8 cellular contexts compared by ENCODE assay signal in genomic region chr10:75234017-75234682, GRCh38. TPM values are rescaled to one million over a fixed set of nuclear protein-coding genes. Genes with fewer than 3 reads are reported as not detected.
DNase-seq lines count a peak whose midpoint lies in the region; ATAC-seq and TF ChIP-seq lines count a peak whose summit lies in the region.

No MANE protein-coding gene starts in this region.

- H3K27ac ChIP-seq in HUES48 (ENCODE audit: low read depth, low read length) (peak overlapping the region; percentile 84), PC-9 (peak overlapping the region; percentile 86), esophagus squamous epithelium (peak overlapping the region; percentile 97 to 99 (median 98))

- H3K36me3 ChIP-seq in HUES48 (ENCODE audit: control insufficient read depth, insufficient read depth, low read length) (peaks cover 40% of the 10 kb centered on the region), PC-9 (ENCODE audit: low read depth) (peaks cover 25% of the 10 kb centered on the region; the same call in 1 of the 2 replicates), esophagus squamous epithelium (peaks cover 12 to 47% (median 20%) of the 10 kb centered on the region in 3 donors)

- ATAC-seq in GM21381 (IDR thresholded peaks at IDR 0.05; ENCODE audit: unreplicated experiment) = peak; percentile 48
- ATAC-seq in naive B cell (ENCODE audit: low read depth in 2 of 2) = peak; percentile 62 to 70

- peak overlapping the region; percentile 97 for H3K4me2 ChIP-seq in PC-9

- H3K9me3 Mint-ChIP-seq in naive B cell = no peaks in the 10 kb centered on the region

- intact Hi-C loops in PC-9 (cut with micrococcal nuclease; ENCODE audit: unreplicated experiment) (loop anchor here (1.0 to 10.0 kb wide), 6 partner anchors 46 to 1349 kb away; partner anchors contain the start of genes KAT6B and SAMD8), esophagus squamous epithelium (cut with DNase I) (loop anchor here (5.0 to 10.0 kb wide), 2 partner anchors 47 to 109 kb away; no protein-coding TSS in a partner anchor)

- WGBS in esophagus squamous epithelium, 2 donors = 0% methylated on average over 8 to 13 of the region's 48 CpGs

- peak overlapping the region; percentile 77; the same call in 1 of the 2 replicates for H2AFZ ChIP-seq in PC-9

- no peaks in the 10 kb centered on the region for H3K27me3 Mint-ChIP-seq in naive B cell

- H3K4me1 Mint-ChIP-seq in naive B cell = peaks cover 15 to 23% (median 19%) of the 10 kb centered on the region in 3 donors

- H3K9me3 ChIP-seq in HUES48 (ENCODE audit: control insufficient read depth, insufficient read depth, low read length) (no peaks in the 10 kb centered on the region), PC-9 (ENCODE audit: insufficient read depth, low read depth) (no peaks in the 10 kb centered on the region), esophagus squamous epithelium (no peaks in the 10 kb centered on the region)

- CTCF ChIA-PET in PC-9 (lab: Charles Lee) = interaction anchor here (0.6 to 4.0 kb wide), 6 partner anchors 46 to 1001 kb away, joined by 3 to 25 read pairs (median 4); partner anchors contain the start of gene SAMD8

- peak; percentile 49 for DNase-seq in CMK (ENCODE audit: low read depth)
- peak; percentile 82 to 99 for DNase-seq in PC-9
- DNase-seq in activated T-helper 1 cell treated with Interleukin-2 at 50 U/mL for 16 hours (ENCODE audit: low read depth) = peak; percentile 98
- peak; percentile 88 for DNase-seq in esophagus squamous epithelium (lab: John Stamatoyannopoulos, UW)
- DNase-seq in naive B cell = peak; percentile 96
- peak; percentile 92 to 94 for DNase-seq in stimulated activated CD8-positive, alpha-beta memory T cell treated with anti-CD3 and anti-CD28 coated beads, Interleukin-7, amount 100 ng/mL, for 48 hours (ENCODE audit: extremely low read depth in 1 of 2, low read depth in 1 of 2)

- H3K79me2 ChIP-seq in PC-9 (ENCODE audit: low read depth) = peaks cover 52% of the 10 kb centered on the region

- H3K9me2 ChIP-seq in PC-9 (ENCODE audit: insufficient read depth) = no peaks in the 10 kb centered on the region

- H3K9ac ChIP-seq in HUES48 (ENCODE audit: low read depth, low read length) = peak overlapping the region; percentile 68

- peaks cover 56% of the 10 kb centered on the region for H3F3A ChIP-seq in PC-9 (ENCODE audit: insufficient read depth, low read depth)

- BruUV-seq in PC-9 (replicated peaks; lab: Mats Ljungman, UMichigan) = no TSS peak

- peaks cover 12% of the 10 kb centered on the region; the same call in 1 of the 2 replicates for H4K20me1 ChIP-seq in PC-9 (ENCODE audit: insufficient read depth)

- POLR2A ChIA-PET in PC-9 (lab: Charles Lee; ENCODE audit: unreplicated experiment) = interaction anchor here (0.6 to 1.3 kb wide), 6 partner anchors 9 to 996 kb away, joined by 3 to 16 read pairs (median 4); no protein-coding TSS in a partner anchor

- H3K36me3 Mint-ChIP-seq in naive B cell = peaks cover 0 to 10% of the 10 kb centered on the region in 2 donors

- H3K27me3 ChIP-seq in HUES48 (ENCODE audit: control insufficient read depth, insufficient read depth, low read length) = no peaks in the 10 kb centered on the region
- no peaks in the 10 kb centered on the region for H3K27me3 ChIP-seq in PC-9 (ENCODE audit: insufficient read depth, low read depth)
- no peaks in the 10 kb centered on the region for H3K27me3 ChIP-seq in esophagus squamous epithelium

- H3K4me3 Mint-ChIP-seq in naive B cell = peak overlapping the region; percentile 80 to 92 (median 84)

- H3K4me3 ChIP-seq in HUES48 (ENCODE audit: low read depth, low read length) = peak overlapping the region; percentile 67
- H3K4me3 ChIP-seq in PC-9 = peak overlapping the region; percentile 80
- H3K4me3 ChIP-seq in esophagus squamous epithelium = peak overlapping the region; percentile 61 to 82 (median 66)

- peak overlapping the region; percentile 61 to 92 (median 80) for H3K27ac Mint-ChIP-seq in naive B cell

- TF ChIP-seq CTCF in PC-9 (conservative IDR thresholded peaks at IDR 0.05) (no peak), esophagus squamous epithelium (IDR thresholded peaks at IDR 0.05) (no peak)

- H3K4me1 ChIP-seq in HUES48 (ENCODE audit: control insufficient read depth, insufficient read depth, low read length) = peaks cover 5% of the 10 kb centered on the region; the same call in 1 of the 2 replicates
- H3K4me1 ChIP-seq in PC-9 (replicated peaks; ENCODE audit: insufficient read depth) = peaks cover 33% of the 10 kb centered on the region
- H3K4me1 ChIP-seq in esophagus squamous epithelium = peaks cover 21 to 75% (median 21%) of the 10 kb centered on the region in 3 donors

- peak in 3 of 4 donors; percentile 46 to 75 (median 63) for TF ChIP-seq POLR2A in esophagus squamous epithelium (IDR thresholded peaks at IDR 0.05)

RNA-seq across cellular contexts. Expression of gene COMTD1, which starts 1.6 kb away (rescaled TPM):
- 20.5 and 25.1 TPM in 2 replicates for total RNA-seq in PC-9 (2021)
- total RNA-seq in esophagus squamous epithelium = 100 to 1,000 TPM in 3 of 4 donors, 10 to 100 TPM in 1; 87.8 to 139 (median 111) TPM
- polyA plus RNA-seq in naive B cell (ENCODE audit: low read depth in 6 of 6) = 1 to 10 TPM; 3.1 to 7.0 (median 6.0) TPM

RNA-seq across cellular contexts. Expression of gene VDAC2, which starts 23.6 kb away (rescaled TPM):
- total RNA-seq in PC-9 (2021) (241 and 243 TPM in 2 replicates), esophagus squamous epithelium (100 to 1,000 TPM; 219 to 319 (median 285) TPM)
- 100 to 1,000 TPM; 137 to 212 (median 151) TPM for polyA plus RNA-seq in naive B cell (ENCODE audit: low read depth in 6 of 6)

Comparison
In these comparisons a context has a peak if more than half of its experiments do, and no peak if none do; other contexts are left out.
1. Peak in every context shown above with its lines: DNase-seq, ATAC-seq, H3K4me3 ChIP-seq and H3K27ac ChIP-seq.